8 cellular contexts compared by ENCODE assay signal in the genomic region with DNA sequence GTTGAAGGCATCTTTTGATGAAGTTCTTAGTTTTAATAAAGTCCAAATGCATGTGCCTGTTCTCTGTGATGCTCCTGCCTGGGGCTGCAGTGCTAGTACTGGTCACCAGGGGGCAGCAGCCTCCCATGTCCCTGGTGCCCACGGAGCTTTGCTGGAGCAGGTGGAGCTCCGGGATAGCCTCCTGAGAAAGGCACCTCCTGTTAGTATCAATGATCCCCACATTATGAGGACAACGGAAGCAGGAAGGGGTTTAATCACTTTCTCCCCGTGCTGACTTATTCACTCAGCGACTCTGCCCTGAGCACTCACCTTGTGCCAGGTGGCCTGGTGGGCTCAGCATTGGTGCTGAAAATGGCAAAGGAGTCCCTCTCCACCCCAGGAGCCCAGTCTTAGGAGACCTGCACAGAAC.
DNase-seq lines count a peak whose midpoint lies in the region; ATAC-seq and TF ChIP-seq lines count a peak whose summit lies in the region.

No MANE protein-coding gene starts in this region.

- H3F3A ChIP-seq in SU-DHL-6 (ENCODE audit: insufficient read depth): no peaks in the 10 kb centered on the region

- H3K9me2 ChIP-seq in SU-DHL-6 (replicated peaks; ENCODE audit: insufficient read depth, low read length): no peaks in the 10 kb centered on the region

- DNase-seq in GM12865 (ENCODE audit: low read depth): peak; percentile 77
- DNase-seq in Jurkat, Clone E6-1 (ENCODE audit: low read depth, low spot score): peak; percentile 25
- peak; percentile 75 for DNase-seq in activated naive CD8-positive, alpha-beta T cell treated with anti-CD3 and anti-CD28 coated beads, Interleukin-2, amount 50 U/mL, for 24 hours
- DNase-seq in left ventricle myocardium superior: peak; percentile 78
- DNase-seq in sciatic nerve (ENCODE audit: low spot score): peak; percentile 82
- DNase-seq in NCI-H187 treated with DMSO at 0.1 percent for 48 hours (lab: John Stamatoyannopoulos, UW): no peak

- ATAC-seq in activated naive CD8-positive, alpha-beta T cell treated with anti-CD3 and anti-CD28 coated beads, Interleukin-2, amount 50 U/mL, for 24 hours: peak; percentile 61
- peak; percentile 73 for ATAC-seq in left ventricle myocardium superior
- ATAC-seq in sciatic nerve: peak; percentile 84
- no peak for ATAC-seq in GM19328 (IDR thresholded peaks at IDR 0.05; ENCODE audit: unreplicated experiment)

- H3K4me3 ChIP-seq in GM12865 (ENCODE audit: low read depth, low read length): no peak overlapping the region
- no peak overlapping the region for H3K4me3 ChIP-seq in Jurkat, Clone E6-1 (ENCODE audit: low read length)
- no peak overlapping the region for H3K4me3 ChIP-seq in SU-DHL-6 (ENCODE audit: insufficient read depth, low read length, poor library complexity, severe bottlenecking)

- no peaks in the 10 kb centered on the region for H3K27me3 Mint-ChIP-seq in activated naive CD8-positive, alpha-beta T cell treated with anti-CD3 and anti-CD28 coated beads, Interleukin-2, amount 50 U/mL, for 24 hours

- H3K79me2 ChIP-seq in SU-DHL-6 (ENCODE audit: insufficient read depth, low read length): no peaks in the 10 kb centered on the region

- H3K4me1 Mint-ChIP-seq in activated naive CD8-positive, alpha-beta T cell treated with anti-CD3 and anti-CD28 coated beads, Interleukin-2, amount 50 U/mL, for 24 hours: peaks cover 16% of the 10 kb centered on the region

- intact Hi-C loops in left ventricle myocardium superior (cut with micrococcal nuclease) (no loop called here), sciatic nerve (cut with DNase I) (no loop called here)

- TF ChIP-seq CTCF in GM12865 (IDR thresholded peaks at IDR 0.05; ENCODE audit: insufficient read depth, low read depth, low read length, missing control alignments) (peak; percentile 98), SU-DHL-6 (IDR thresholded peaks at IDR 0.05; ENCODE audit: insufficient read depth, low read length, poor library complexity, severe bottlenecking) (peak; percentile 77)

- no peaks in the 10 kb centered on the region for H3K9me3 ChIP-seq in SU-DHL-6 (ENCODE audit: insufficient read depth, low read length)

- peaks cover 11% of the 10 kb centered on the region for H3K36me3 Mint-ChIP-seq in activated naive CD8-positive, alpha-beta T cell treated with anti-CD3 and anti-CD28 coated beads, Interleukin-2, amount 50 U/mL, for 24 hours (ENCODE audit: low read depth)

- H2AFZ ChIP-seq in SU-DHL-6 (ENCODE audit: low read depth, low read length, severe bottlenecking): no peak overlapping the region

- H3K27ac ChIP-seq in SU-DHL-6 (ENCODE audit: low read depth, low read length): no peak overlapping the region

- H4K20me1 ChIP-seq in SU-DHL-6 (ENCODE audit: low read depth, low read length): no peaks in the 10 kb centered on the region

- H3K36me3 ChIP-seq in SU-DHL-6 (ENCODE audit: low read length): no peaks in the 10 kb centered on the region

- no peak overlapping the region for H3K4me2 ChIP-seq in SU-DHL-6 (ENCODE audit: low read depth, low read length, poor library complexity, severe bottlenecking)

- H3K27ac Mint-ChIP-seq in activated naive CD8-positive, alpha-beta T cell treated with anti-CD3 and anti-CD28 coated beads, Interleukin-2, amount 50 U/mL, for 24 hours: no peak overlapping the region

- H3K9me3 Mint-ChIP-seq in activated naive CD8-positive, alpha-beta T cell treated with anti-CD3 and anti-CD28 coated beads, Interleukin-2, amount 50 U/mL, for 24 hours: peaks cover 1% of the 10 kb centered on the region

- H3K4me3 Mint-ChIP-seq in activated naive CD8-positive, alpha-beta T cell treated with anti-CD3 and anti-CD28 coated beads, Interleukin-2, amount 50 U/mL, for 24 hours: no peak overlapping the region

- no peaks in the 10 kb centered on the region for H3K27me3 ChIP-seq in SU-DHL-6 (ENCODE audit: low read length)

- H3K9ac ChIP-seq in SU-DHL-6 (ENCODE audit: low read length): no peak overlapping the region
